ENCODE assay signal across 8 cellular contexts in the genomic region with DNA sequence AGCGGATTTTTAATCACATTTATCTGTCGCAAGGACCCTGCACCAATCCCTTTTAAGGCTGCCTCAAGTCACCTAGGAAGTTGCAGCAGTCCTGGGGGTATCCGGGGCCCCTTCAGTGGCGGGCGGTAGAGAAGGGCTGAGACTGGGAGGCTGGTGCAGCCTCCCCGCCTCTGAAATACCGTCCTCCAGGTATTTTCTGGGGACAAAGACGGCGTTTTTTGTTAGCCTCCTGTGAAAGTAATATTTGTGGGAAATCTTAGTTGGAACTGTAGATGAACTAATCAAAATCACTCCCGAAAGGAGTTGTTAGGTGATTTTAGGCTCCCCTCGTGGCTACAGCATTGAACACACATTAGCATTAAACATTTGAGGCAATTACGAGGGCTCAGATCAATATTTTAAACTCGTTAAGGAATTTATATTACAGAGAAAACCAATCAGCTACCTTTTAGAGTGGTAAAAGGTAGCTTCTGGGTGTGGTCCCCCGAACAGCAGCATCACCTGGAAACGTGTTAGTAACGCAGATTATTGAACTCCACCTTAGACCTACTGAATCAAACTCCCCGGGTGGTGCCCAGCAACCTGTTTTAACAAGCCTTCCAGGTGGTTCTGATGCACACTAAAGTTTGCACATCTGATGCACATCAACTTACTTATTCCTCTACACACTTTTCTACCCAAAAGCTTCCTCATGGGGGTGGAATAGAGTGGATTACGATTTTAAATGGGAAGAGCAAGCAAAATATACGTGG. TPM values are rescaled to one million over a fixed set of nuclear protein-coding genes. Genes with fewer than 3 reads are reported as not detected.
DNase-seq lines count a peak whose midpoint lies in the region; ATAC-seq and TF ChIP-seq lines count a peak whose summit lies in the region.

No MANE protein-coding gene starts in this region.

- H3K79me2 ChIP-seq in hepatocyte = peaks cover 35% of the 10 kb centered on the region

- ATAC-seq in HG03354 (IDR thresholded peaks at IDR 0.05; ENCODE audit: poor library complexity, severe bottlenecking, unreplicated experiment) = peak; percentile 39
- no peak for ATAC-seq in activated CD8-positive, alpha-beta T cell treated with anti-CD3 and anti-CD28 coated beads for 36 hours

- intact Hi-C loops in activated naive CD4-positive, alpha-beta T cell treated with anti-CD3 and anti-CD28 coated beads for 36 hours (cut with micrococcal nuclease) = loop anchor here (1.0 to 5.0 kb wide), 9 partner anchors 56 to 1413 kb away; partner anchors contain the start of genes CFAP70, DNAJC9, KAT6B and MICU1
- intact Hi-C loops in activated CD8-positive, alpha-beta T cell treated with anti-CD3 and anti-CD28 coated beads for 36 hours (cut with micrococcal nuclease) = no loop called here

- H3K36me3 Mint-ChIP-seq in activated naive CD4-positive, alpha-beta T cell treated with anti-CD3 and anti-CD28 coated beads for 36 hours (ENCODE audit: low read depth) = peaks cover 9% of the 10 kb centered on the region
- H3K36me3 Mint-ChIP-seq in activated CD8-positive, alpha-beta T cell treated with anti-CD3 and anti-CD28 coated beads for 36 hours (ENCODE audit: low read depth) = peaks cover 26% of the 10 kb centered on the region

- CTCF ChIA-PET in activated naive CD4-positive, alpha-beta T cell treated with anti-CD3 and anti-CD28 coated beads for 36 hours (lab: Charles Lee) = interaction anchor here (0.6 to 1.6 kb wide), 2 partner anchors 161 to 300 kb away, joined by 4 read pairs; no protein-coding TSS in a partner anchor
- CTCF ChIA-PET in activated CD8-positive, alpha-beta T cell treated with anti-CD3 and anti-CD28 coated beads for 36 hours (lab: Charles Lee) = no interaction called here

- peak overlapping the region; percentile 99 for H3K27ac ChIP-seq in hepatocyte
- peak overlapping the region in 20 of 21 experiments; percentile 83 to 100 (median 92) for H3K27ac ChIP-seq in skin epidermis

- H3K27me3 ChIP-seq in hepatocyte = no peaks in the 10 kb centered on the region

- peaks cover 8% of the 10 kb centered on the region for H3K4me1 ChIP-seq in hepatocyte (ENCODE audit: insufficient read depth)

- H3K27ac Mint-ChIP-seq in activated naive CD4-positive, alpha-beta T cell treated with anti-CD3 and anti-CD28 coated beads for 36 hours = peak overlapping the region; percentile 59
- peak overlapping the region; percentile 82 for H3K27ac Mint-ChIP-seq in activated CD8-positive, alpha-beta T cell treated with anti-CD3 and anti-CD28 coated beads for 36 hours

- no peaks in the 10 kb centered on the region for H3K9me2 ChIP-seq in hepatocyte (replicated peaks; ENCODE audit: insufficient read depth)

- peak overlapping the region; percentile 95 for H3K4me3 Mint-ChIP-seq in activated naive CD4-positive, alpha-beta T cell treated with anti-CD3 and anti-CD28 coated beads for 36 hours
- peak overlapping the region; percentile 92 for H3K4me3 Mint-ChIP-seq in activated CD8-positive, alpha-beta T cell treated with anti-CD3 and anti-CD28 coated beads for 36 hours

- H3K4me3 ChIP-seq in hepatocyte (peak overlapping the region; percentile 72), skin epidermis (peak overlapping the region; percentile 66 to 99 (median 84))

- peak overlapping the region; percentile 91 for H3K4me2 ChIP-seq in hepatocyte

- peaks cover 48% of the 10 kb centered on the region for H3K4me1 Mint-ChIP-seq in activated naive CD4-positive, alpha-beta T cell treated with anti-CD3 and anti-CD28 coated beads for 36 hours (ENCODE audit: low read depth)
- peaks cover 39% of the 10 kb centered on the region for H3K4me1 Mint-ChIP-seq in activated CD8-positive, alpha-beta T cell treated with anti-CD3 and anti-CD28 coated beads for 36 hours (ENCODE audit: low read depth)

- H3K9me3 Mint-ChIP-seq in activated naive CD4-positive, alpha-beta T cell treated with anti-CD3 and anti-CD28 coated beads for 36 hours = no peaks in the 10 kb centered on the region
- H3K9me3 Mint-ChIP-seq in activated CD8-positive, alpha-beta T cell treated with anti-CD3 and anti-CD28 coated beads for 36 hours = no peaks in the 10 kb centered on the region

- WGBS in hepatocyte (ENCODE audit: low lambda C conversion rate, missing lambda C conversion rate) = 12% methylated on average over 19 of the region's 19 CpGs

- H3K9me3 ChIP-seq in hepatocyte (ENCODE audit: low read depth) = no peaks in the 10 kb centered on the region

- peaks cover 11% of the 10 kb centered on the region for H4K20me1 ChIP-seq in hepatocyte (ENCODE audit: insufficient read depth, poor library complexity, severe bottlenecking)

- peaks cover 5% of the 10 kb centered on the region for H3K27me3 Mint-ChIP-seq in activated naive CD4-positive, alpha-beta T cell treated with anti-CD3 and anti-CD28 coated beads for 36 hours (ENCODE audit: low read depth)
- peaks cover 2% of the 10 kb centered on the region for H3K27me3 Mint-ChIP-seq in activated CD8-positive, alpha-beta T cell treated with anti-CD3 and anti-CD28 coated beads for 36 hours

- TF ChIP-seq CTCF in activated CD8-positive, alpha-beta T cell treated with anti-CD3 and anti-CD28 coated beads for 36 hours (IDR thresholded peaks at IDR 0.05) = peak; percentile 39
- peak; percentile 1 for TF ChIP-seq CTCF in hepatocyte (IDR thresholded peaks at IDR 0.05; ENCODE audit: poor library complexity)

- peak; percentile 12 for DNase-seq in activated naive CD4-positive, alpha-beta T cell treated with anti-CD3 and anti-CD28 coated beads for 36 hours
- no peak for DNase-seq in activated naive CD4-positive, alpha-beta T cell (lab: John Stamatoyannopoulos, UW)
- DNase-seq in activated CD8-positive, alpha-beta T cell treated with anti-CD3 and anti-CD28 coated beads for 36 hours = no peak
- DNase-seq in hepatocyte (ENCODE audit: low spot score) (peak; percentile 20), iPS-NIHi11 (ENCODE audit: low spot score) (no peak), SIG-M5 (lab: John Stamatoyannopoulos, UW) (no peak)

- POLR2A ChIA-PET in activated CD8-positive, alpha-beta T cell treated with anti-CD3 and anti-CD28 coated beads for 36 hours (lab: Charles Lee) = interaction anchor here (0.5 to 1.4 kb wide), 7 partner anchors 8 to 329 kb away, joined by 3 to 10 read pairs (median 3); partner anchors contain the start of genes CFAP70 and DNAJC9

- no peaks in the 10 kb centered on the region for H3K36me3 ChIP-seq in hepatocyte (replicated peaks; ENCODE audit: insufficient read depth, low read depth)

- H2AFZ ChIP-seq in hepatocyte = peak overlapping the region; percentile 93

RNA-seq across cellular contexts. Expression of gene ANXA7, which starts 0.5 kb away (rescaled TPM):
- 100 to 1,000 TPM; 130 to 134 TPM for total RNA-seq in activated naive CD4-positive, alpha-beta T cell treated with anti-CD3 and anti-CD28 coated beads for 36 hours
- total RNA-seq in activated CD8-positive, alpha-beta T cell treated with anti-CD3 and anti-CD28 coated beads for 36 hours = 100 to 1,000 TPM; 101 to 103 TPM
- 88.8 and 90.7 TPM in 2 replicates for total RNA-seq in hepatocyte
- polyA plus RNA-seq in hepatocyte = 63.0 and 88.8 TPM in 2 replicates

RNA-seq across cellular contexts. Expression of gene MSS51, which starts 19.0 kb away (rescaled TPM):
- 1 to 10 TPM; 1.6 to 1.9 TPM for total RNA-seq in activated naive CD4-positive, alpha-beta T cell treated with anti-CD3 and anti-CD28 coated beads for 36 hours
- 1 to 10 TPM; 2.0 to 2.3 TPM for total RNA-seq in activated CD8-positive, alpha-beta T cell treated with anti-CD3 and anti-CD28 coated beads for 36 hours
- total RNA-seq in hepatocyte = 1.2 and 1.6 TPM in 2 replicates
- 0.48 and 0.74 TPM in 2 replicates for polyA plus RNA-seq in hepatocyte

RNA-seq across cellular contexts. Expression of gene CFAP70, which starts 55.7 kb away (rescaled TPM):
- total RNA-seq in activated naive CD4-positive, alpha-beta T cell treated with anti-CD3 and anti-CD28 coated beads for 36 hours = under 1 TPM; 0.20 to 0.31 TPM
- under 1 TPM; 0.51 to 0.59 TPM for total RNA-seq in activated CD8-positive, alpha-beta T cell treated with anti-CD3 and anti-CD28 coated beads for 36 hours
- 1.8 and 3.9 TPM in 2 replicates for total RNA-seq in hepatocyte
- polyA plus RNA-seq in hepatocyte = 1.2 and 1.6 TPM in 2 replicates

Comparison
In these comparisons a context has a peak if more than half of its experiments do, and no peak if none do; other contexts are left out.
1. DNase-seq: peak in activated naive CD4-positive, alpha-beta T cell treated with anti-CD3 and anti-CD28 coated beads for 36 hours (single experiment) and hepatocyte (single experiment); none in activated naive CD4-positive, alpha-beta T cell (0 of 4), activated CD8-positive, alpha-beta T cell treated with anti-CD3 and anti-CD28 coated beads for 36 hours (single experiment), iPS-NIHi11 (single experiment) and SIG-M5 (single experiment).